26 cellular contexts compared by ENCODE assay signal in genomic region chr10:64365663-64366062, GRCh38.
A peak's percentile ranks its signal among the peaks of the same experiment; 100 is the strongest.
DNase-seq lines count a peak whose midpoint lies in the region; ATAC-seq and TF ChIP-seq lines count a peak whose summit lies in the region.
"Had no signal": no experiment of that assay in that cellular context is flagged by ENCODE, and none has a peak within 500 bp of the region (broad histone marks: within the 10 kb centered on the region; RNA-seq: fewer than 3 reads in every experiment).

No MANE protein-coding gene starts in this region.

- H3K9ac ChIP-seq in HUES48 (ENCODE audit: low read depth, low read length), result no peak overlapping the region
- H3K9ac ChIP-seq: SK-N-SH had no signal

- no peaks in the 10 kb centered on the region for H3K36me3 ChIP-seq in HUES48 (ENCODE audit: control insufficient read depth, insufficient read depth, low read length)
- H3K36me3 ChIP-seq: MG63 had no signal

- H3K27me3 Mint-ChIP-seq in nephron progenitor cell (ENCODE audit: low read depth, poor library complexity), result no peaks in the 10 kb centered on the region
- H3K27me3 Mint-ChIP-seq: CD4-positive, alpha-beta memory T cell had no signal

- peak overlapping the region; percentile 96 for H3K27ac Mint-ChIP-seq in nephron progenitor cell
- H3K27ac Mint-ChIP-seq: CD4-positive, alpha-beta memory T cell had no signal

- H3K4me3 Mint-ChIP-seq in nephron progenitor cell, result no peak overlapping the region
- H3K4me3 Mint-ChIP-seq: CD4-positive, alpha-beta memory T cell had no signal

- no peaks in the 10 kb centered on the region for H3K36me3 Mint-ChIP-seq in nephron progenitor cell (ENCODE audit: low read depth)
- H3K36me3 Mint-ChIP-seq: CD4-positive, alpha-beta memory T cell had no signal

- no peak for TF ChIP-seq CTCF in nephron progenitor cell (IDR thresholded peaks at IDR 0.05)

- ATAC-seq in left colon (no peak), HG03095 (IDR thresholded peaks at IDR 0.05; ENCODE audit: unreplicated experiment) (no peak)
- ATAC-seq: A549, PC-3 had no signal

- DNase-seq in astrocyte of the hippocampus (ENCODE audit: low read depth, low spot score) (peak; percentile 10), nephron progenitor cell (no peak), hypothalamus (lab: John Stamatoyannopoulos, UW) (no peak), left colon (no peak)
- no peak for DNase-seq in stimulated activated CD4-positive, alpha-beta T cell treated with anti-CD3 and anti-CD28 coated beads, Interleukin-2, amount 100 ng/mL, for 48 hours
- DNase-seq: C1 segment of cervical spinal cord; CD4-positive, alpha-beta memory T cell; COR-L47; DMS 273 treated with DMSO at 0.1 percent for 48 hours; DND-41; KG1; MG63; NCI-H1417; NCI-H1694; NCI-H2029 treated with DMSO at 0.1 percent for 48 hours; NCI-H2171; NCI-H226; NCI-H510A; NCI-H748 treated with DMSO at 0.1 percent for 48 hours; NK-92 treated with Interleukin-12 subunit alpha and Interleukin-12 subunit beta, amount 100 ng/mL, for 24 hours; PC-3; SK-N-SH; SW 1271 had no signal

- peak overlapping the region; percentile 37 for H3K27ac ChIP-seq in HUES48 (ENCODE audit: low read depth, low read length)
- H3K27ac ChIP-seq: A549 had no signal

- H3K9me3 Mint-ChIP-seq in nephron progenitor cell, result peaks cover 7% of the 10 kb centered on the region

- no peaks in the 10 kb centered on the region for H3K27me3 ChIP-seq in HUES48 (ENCODE audit: control insufficient read depth, insufficient read depth, low read length)
- H3K27me3 ChIP-seq: MG63 had no signal

- peaks cover 8% of the 10 kb centered on the region for H3K4me1 Mint-ChIP-seq in nephron progenitor cell

- no peaks in the 10 kb centered on the region for H3K4me1 ChIP-seq in HUES48 (ENCODE audit: control insufficient read depth, insufficient read depth, low read length)
- H3K4me1 ChIP-seq: A549 had no signal

- intact Hi-C loops in left colon (cut with DNase I, micrococcal nuclease), result no loop called here

- H3K9me3 ChIP-seq in HUES48 (ENCODE audit: control insufficient read depth, insufficient read depth, low read length), result peaks cover 14% of the 10 kb centered on the region
- H3K9me3 ChIP-seq: A549, MG63, SK-N-SH had no signal

- no peak overlapping the region for H3K4me3 ChIP-seq in HUES48 (ENCODE audit: low read depth, low read length)
- H3K4me3 ChIP-seq: A549, MG63 had no signal
